8 cellular contexts compared by ENCODE assay signal in genomic region chr2:216692636-216693413, GRCh38. TPM values are rescaled to one million over a fixed set of nuclear protein-coding genes. Genes with fewer than 3 reads are reported as not detected.
DNase-seq lines count a peak whose midpoint lies in the region; ATAC-seq and TF ChIP-seq lines count a peak whose summit lies in the region.

No MANE protein-coding gene starts in this region.

- H3K9me3 ChIP-seq in RWPE2 (ENCODE audit: severe bottlenecking) (no peaks in the 10 kb centered on the region), thymus (ENCODE audit: control insufficient read depth) (no peaks in the 10 kb centered on the region)

- H3K27ac ChIP-seq in RWPE2 (ENCODE audit: poor library complexity, severe bottlenecking) (no peak overlapping the region), thymus (ENCODE audit: low read depth) (peak overlapping the region; percentile 64)

- WGBS in thymus, result 1% methylated on average over 28 of the region's 28 CpGs

- TF ChIP-seq CTCF in RWPE2 (IDR thresholded peaks at IDR 0.05; ENCODE audit: poor library complexity, severe bottlenecking), result no peak
- no peak for TF ChIP-seq CTCF in osteocyte (IDR thresholded peaks at IDR 0.05)

- peak; percentile 59 for ATAC-seq in RWPE2 (ENCODE audit: low read depth)
- ATAC-seq in HG03520 (IDR thresholded peaks at IDR 0.05; ENCODE audit: unreplicated experiment), result no peak

- H3K4me3 ChIP-seq in RWPE2 (ENCODE audit: severe bottlenecking), result peak overlapping the region; percentile 28
- H3K4me3 ChIP-seq in thymus (ENCODE audit: low read length), result peak overlapping the region; percentile 52

- peaks cover 43% of the 10 kb centered on the region for H3K4me1 Mint-ChIP-seq in activated naive CD8-positive, alpha-beta T cell (ENCODE audit: low read depth)
- H3K4me1 Mint-ChIP-seq in osteocyte (ENCODE audit: unreplicated experiment), result peaks cover 64% of the 10 kb centered on the region

- peak overlapping the region; percentile 41 for H3K27ac Mint-ChIP-seq in activated naive CD8-positive, alpha-beta T cell
- peak overlapping the region; percentile 89 for H3K27ac Mint-ChIP-seq in osteocyte (ENCODE audit: unreplicated experiment)

- H3K36me3 Mint-ChIP-seq in activated naive CD8-positive, alpha-beta T cell, result no peaks in the 10 kb centered on the region
- peaks cover 29% of the 10 kb centered on the region for H3K36me3 Mint-ChIP-seq in osteocyte (ENCODE audit: unreplicated experiment)

- DNase-seq in Daoy (ENCODE audit: low read depth) (peak; percentile 78), KG1 (lab: John Stamatoyannopoulos, UW) (peak; percentile 14), RWPE2 (ENCODE audit: low spot score) (no peak), head of caudate nucleus (peak; percentile 58 to 89 (median 80)), osteocyte (ENCODE audit: extremely low spot score, unreplicated experiment) (peak; percentile 93)

- H3K36me3 ChIP-seq in RWPE2 (ENCODE audit: low read depth) (no peaks in the 10 kb centered on the region), thymus (ENCODE audit: control insufficient read depth, insufficient read depth) (no peaks in the 10 kb centered on the region)

- intact Hi-C loops in head of caudate nucleus (cut with DNase I), result loop anchor here (10.0 kb wide), 2 partner anchors 1022 to 1062 kb away; no protein-coding TSS in a partner anchor

- H3K4me1 ChIP-seq in RWPE2 (ENCODE audit: insufficient read depth, poor library complexity, severe bottlenecking) (peaks cover 27% of the 10 kb centered on the region), thymus (ENCODE audit: control insufficient read depth, insufficient read depth, low read length) (peaks cover 10% of the 10 kb centered on the region)

- H3K9me3 Mint-ChIP-seq in activated naive CD8-positive, alpha-beta T cell (ENCODE audit: low read depth), result no peaks in the 10 kb centered on the region
- H3K9me3 Mint-ChIP-seq in osteocyte (ENCODE audit: unreplicated experiment), result no peaks in the 10 kb centered on the region

- H3K27me3 Mint-ChIP-seq in activated naive CD8-positive, alpha-beta T cell, result peaks cover 35% of the 10 kb centered on the region
- no peaks in the 10 kb centered on the region for H3K27me3 Mint-ChIP-seq in osteocyte (ENCODE audit: unreplicated experiment)

- peak overlapping the region; percentile 91 for H3K4me3 Mint-ChIP-seq in activated naive CD8-positive, alpha-beta T cell
- peak overlapping the region; percentile 93 for H3K4me3 Mint-ChIP-seq in osteocyte (ENCODE audit: unreplicated experiment)

- peaks cover 17% of the 10 kb centered on the region for H3K27me3 ChIP-seq in RWPE2 (ENCODE audit: insufficient read depth, poor library complexity, severe bottlenecking)
- H3K27me3 ChIP-seq in thymus (ENCODE audit: control insufficient read depth, insufficient read depth), result peaks cover 12% of the 10 kb centered on the region

RNA-seq across cellular contexts. Expression of gene IGFBP5, which starts 2.5 kb away (rescaled TPM):
- 2.9 and 3.5 TPM in 2 replicates for total RNA-seq in Daoy (2014; rRNA removed; shearing (Covaris generic))
- 1,145 and 1,383 TPM in 2 replicates for total RNA-seq in osteocyte
- 134 TPM for polyA plus RNA-seq in thymus

RNA-seq across cellular contexts. Expression of gene IGFBP2, which starts 59.6 kb away (rescaled TPM):
- 14.9 and 17.2 TPM in 2 replicates for total RNA-seq in Daoy (2014; rRNA removed; shearing (Covaris generic))
- 2,796 and 2,855 TPM in 2 replicates for total RNA-seq in osteocyte
- polyA plus RNA-seq in thymus, result 111 TPM

Comparison
In these comparisons a context has a peak if more than half of its experiments do, and no peak if none do; other contexts are left out.
1. RNA of gene IGFBP5, which starts 2.5 kb away (total RNA-seq): 1,145 to 1,383 TPM in osteocyte; 2.9 to 3.5 TPM in Daoy; every median in the first group is over 100 times any median in the second.
2. RNA of gene IGFBP2, which starts 59.6 kb away (total RNA-seq): 2,796 to 2,855 TPM in osteocyte; 14.9 to 17.2 TPM in Daoy; every median in the first group is over 100 times any median in the second.